13 cellular contexts compared by ENCODE assay signal in the genomic region with DNA sequence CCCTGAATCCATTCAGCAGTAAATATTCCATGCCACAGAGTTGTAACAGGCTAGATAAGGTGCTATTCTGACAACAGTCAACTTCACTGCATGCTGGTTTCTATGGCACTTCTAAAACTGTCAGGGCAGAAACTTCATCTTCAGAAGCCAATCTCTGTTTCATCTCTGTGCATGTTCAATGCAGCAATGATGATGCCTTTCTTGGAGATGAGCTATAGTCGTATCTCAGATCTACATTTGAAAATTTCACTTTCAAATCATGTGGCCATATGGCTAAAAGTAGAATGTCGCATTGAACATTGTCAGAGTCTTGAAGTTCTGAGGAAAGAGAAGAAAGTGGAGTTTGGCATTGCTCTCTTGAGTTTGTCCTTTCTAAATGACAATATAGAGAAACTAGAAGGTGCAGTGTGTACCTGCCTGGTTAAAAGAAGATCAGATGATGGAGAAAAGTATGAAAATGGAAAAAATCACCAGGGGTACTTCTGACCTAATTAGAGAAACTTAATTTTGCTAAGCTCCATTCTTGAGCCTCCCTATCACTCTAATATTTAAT. TPM values are rescaled to one million over a fixed set of nuclear protein-coding genes. Genes with fewer than 3 reads are reported as not detected.
DNase-seq lines count a peak whose midpoint lies in the region; ATAC-seq and TF ChIP-seq lines count a peak whose summit lies in the region.
"Had no signal": no experiment of that assay in that cellular context is flagged by ENCODE, and none has a peak within 500 bp of the region (broad histone marks: within the 10 kb centered on the region; RNA-seq: fewer than 3 reads in every experiment).

No MANE protein-coding gene starts in this region.

- intact Hi-C loops in sciatic nerve (cut with DNase I): no loop called here

- H3K79me2 ChIP-seq in OCI-LY3 (ENCODE audit: low read length): no peaks in the 10 kb centered on the region

- H3K4me3 ChIP-seq in OCI-LY3 (ENCODE audit: low read length): peak overlapping the region; percentile 10

- TF ChIP-seq CTCF in OCI-LY3 (IDR thresholded peaks at IDR 0.05; ENCODE audit: low read depth, low read length): no peak
- TF ChIP-seq CTCF in nephron progenitor cell (IDR thresholded peaks at IDR 0.05): no peak

- 0 out of 2 replicates have a peak, but pooled peaks cover 7% of the 10 kb centered on the region for H4K20me1 ChIP-seq in OCI-LY3 (ENCODE audit: insufficient read depth, low read length)

- peak overlapping the region; percentile 70 for H3K27ac ChIP-seq in OCI-LY3 (ENCODE audit: low read length)

- no peak overlapping the region for H3K27ac Mint-ChIP-seq in nephron progenitor cell
- H3K27ac Mint-ChIP-seq: natural killer cell treated with Interleukin-12 subunit alpha and Interleukin-12 subunit beta and Interleukin-15 and Interleukin-18, amount 100 ng/mL, for 72 hours; type B pancreatic cell had no signal

- peak overlapping the region; percentile 57 for H3K4me2 ChIP-seq in OCI-LY3 (ENCODE audit: low read length)

- peaks cover 5% of the 10 kb centered on the region for H3K9me3 Mint-ChIP-seq in nephron progenitor cell
- H3K9me3 Mint-ChIP-seq: natural killer cell treated with Interleukin-12 subunit alpha and Interleukin-12 subunit beta and Interleukin-15 and Interleukin-18, amount 100 ng/mL, for 72 hours had no signal

- peak overlapping the region; percentile 11; the same call in 1 of the 2 replicates for H3K9ac ChIP-seq in OCI-LY3 (ENCODE audit: low read length)

- peaks cover 55% of the 10 kb centered on the region for H3K4me1 Mint-ChIP-seq in nephron progenitor cell

- ATAC-seq in GM18498 (IDR thresholded peaks at IDR 0.05; ENCODE audit: unreplicated experiment) (peak; percentile 83), GM19395 (IDR thresholded peaks at IDR 0.05; ENCODE audit: unreplicated experiment) (peak; percentile 88), HG02763 (IDR thresholded peaks at IDR 0.05; ENCODE audit: unreplicated experiment) (peak; percentile 58), sciatic nerve (no peak)
- ATAC-seq: natural killer cell treated with Interleukin-12 subunit alpha and Interleukin-12 subunit beta and Interleukin-15 and Interleukin-18, amount 100 ng/mL, for 72 hours had no signal

- H3K9me3 ChIP-seq in OCI-LY3 (ENCODE audit: insufficient read depth, low read length): no peaks in the 10 kb centered on the region

- peaks cover 3% of the 10 kb centered on the region for H3K27me3 Mint-ChIP-seq in nephron progenitor cell (ENCODE audit: low read depth, poor library complexity)
- H3K27me3 Mint-ChIP-seq: natural killer cell treated with Interleukin-12 subunit alpha and Interleukin-12 subunit beta and Interleukin-15 and Interleukin-18, amount 100 ng/mL, for 72 hours; type B pancreatic cell had no signal

- DNase-seq in COLO668 (lab: John Stamatoyannopoulos, UW; ENCODE audit: unreplicated experiment) (no peak), nephron progenitor cell (no peak), SHP77 treated with DMSO at 0.1 percent for 48 hours (lab: John Stamatoyannopoulos, UW) (no peak), sciatic nerve (ENCODE audit: low spot score) (no peak)
- DNase-seq: activated CD4-positive, alpha-beta T cell treated with anti-CD3 and anti-CD28 coated beads, Interleukin-2, amount 50 U/mL, for 48 hours; NCI-H2081; NCI-H82 had no signal

- H3K36me3 Mint-ChIP-seq in nephron progenitor cell (ENCODE audit: low read depth): peaks cover 52% of the 10 kb centered on the region
- H3K36me3 Mint-ChIP-seq: natural killer cell treated with Interleukin-12 subunit alpha and Interleukin-12 subunit beta and Interleukin-15 and Interleukin-18, amount 100 ng/mL, for 72 hours had no signal

- peaks cover 49% of the 10 kb centered on the region for H3K4me1 ChIP-seq in OCI-LY3 (ENCODE audit: low read length)

- H3K27me3 ChIP-seq in OCI-LY3 (ENCODE audit: low read depth, low read length): no peaks in the 10 kb centered on the region

- H3K4me3 Mint-ChIP-seq in nephron progenitor cell: no peak overlapping the region
- H3K4me3 Mint-ChIP-seq: natural killer cell treated with Interleukin-12 subunit alpha and Interleukin-12 subunit beta and Interleukin-15 and Interleukin-18, amount 100 ng/mL, for 72 hours; type B pancreatic cell had no signal

- no peak overlapping the region for H2AFZ ChIP-seq in OCI-LY3 (ENCODE audit: low read depth, low read length)

- H3K36me3 ChIP-seq in OCI-LY3 (replicated peaks; ENCODE audit: low read depth, low read length): peaks cover 66% of the 10 kb centered on the region

RNA-seq across cellular contexts. Expression of a gene that starts 49.0 kb away (rescaled TPM):
- 1.6 TPM for total RNA-seq in sciatic nerve
